8 cellular contexts compared by ENCODE assay signal in the genomic region with DNA sequence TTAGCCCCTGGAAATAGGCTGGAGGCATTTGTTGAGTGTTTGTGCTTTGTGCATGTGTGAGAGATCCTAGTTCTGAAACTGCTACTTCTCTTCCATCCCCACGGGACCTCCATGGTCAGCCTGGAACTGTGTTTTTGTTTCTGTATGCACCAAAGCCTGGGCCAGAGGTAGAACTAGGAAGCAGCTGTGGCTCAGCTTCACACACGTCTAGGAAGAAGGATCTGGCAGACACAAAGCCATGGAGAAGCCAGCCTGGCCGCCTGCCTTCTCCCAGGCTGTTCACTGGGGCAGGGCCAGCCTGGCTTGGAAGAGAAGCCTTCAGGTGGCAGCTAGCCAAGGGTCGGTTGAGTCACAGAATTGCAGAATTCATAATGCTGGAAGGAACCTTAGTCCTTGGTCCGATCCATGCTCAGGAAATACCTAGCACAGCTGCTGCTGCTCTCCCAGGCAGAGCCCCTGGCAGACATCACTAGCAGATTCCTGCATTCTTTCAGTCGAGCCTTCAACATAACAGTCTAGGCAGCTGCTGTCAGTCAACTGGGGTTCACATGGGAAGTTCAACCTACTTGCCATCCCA. TPM values are rescaled to one million over a fixed set of nuclear protein-coding genes. Genes with fewer than 3 reads are reported as not detected.
A peak's percentile ranks its signal among the peaks of the same experiment; 100 is the strongest.
DNase-seq lines count a peak whose midpoint lies in the region; FAIRE-seq and TF ChIP-seq lines count a peak whose summit lies in the region.

No MANE protein-coding gene starts in this region.

- H3K27ac Mint-ChIP-seq in Calu3 (ENCODE audit: unreplicated experiment) (no peak overlapping the region), mesothelial cell of epicardium (peak overlapping the region; percentile 85)

- H3K27me3 Mint-ChIP-seq in Calu3 (ENCODE audit: unreplicated experiment) (no peaks in the 10 kb centered on the region), mesothelial cell of epicardium (ENCODE audit: low read depth) (no peaks in the 10 kb centered on the region)

- CTCF ChIA-PET in Calu3 (lab: Charles Lee), result interaction anchor here (1.0 kb wide), 1 partner anchor 25 kb away, joined by 3 read pairs; no protein-coding TSS in a partner anchor

- peak overlapping the region in 14 of 59 donors; percentile 7 to 74 (median 31) for H3K27ac ChIP-seq in dorsolateral prefrontal cortex

- DNase-seq in Calu3 (peak; percentile 83), NCI-H460 (ENCODE audit: extremely low read depth, low read depth) (peak; percentile 22), dorsolateral prefrontal cortex (peak in 6 of 10 donors; percentile 31 to 82 (median 52)), mesothelial cell of epicardium (ENCODE audit: low spot score in 2 of 2, unreplicated experiment in 2 of 2) (peak in 1 of 2 experiments; percentile 46), urothelium cell line (ENCODE audit: low spot score) (peak; percentile 83), UCSD-AML1 (lab: John Stamatoyannopoulos, UW; ENCODE audit: unreplicated experiment) (no peak)
- DNase-seq in stimulated activated CD4-positive, alpha-beta T cell treated with anti-CD3 and anti-CD28 coated beads, Interleukin-15, amount 100 ng/mL, for 24 hours, result no peak
- no peak for DNase-seq in activated CD4-positive, alpha-beta T cell treated with anti-CD3 and anti-CD28 coated beads, Interleukin-2, amount 50 U/mL, for 48 hours

- H3K36me3 Mint-ChIP-seq in Calu3 (ENCODE audit: insufficient read depth, unreplicated experiment) (peaks cover 19% of the 10 kb centered on the region), mesothelial cell of epicardium (no peaks in the 10 kb centered on the region)

- TF ChIP-seq CTCF in Calu3 (IDR thresholded peaks at IDR 0.05; ENCODE audit: unreplicated experiment), result no peak
- TF ChIP-seq CTCF in dorsolateral prefrontal cortex (IDR thresholded peaks at IDR 0.05 in 54 of 56, conservative IDR thresholded peaks at IDR 0.05 in 2 of 56; ENCODE audit: low read depth in 1 of 56, partially characterized antibody in 56 of 56), result no peak
- no peak for TF ChIP-seq CTCF in mesothelial cell of epicardium (IDR thresholded peaks at IDR 0.05; ENCODE audit: unreplicated experiment)

- H3K4me3 Mint-ChIP-seq in Calu3 (ENCODE audit: low read depth, unreplicated experiment), result no peak overlapping the region
- no peak overlapping the region for H3K4me3 Mint-ChIP-seq in mesothelial cell of epicardium

- H3K4me1 Mint-ChIP-seq in Calu3 (ENCODE audit: low read depth, unreplicated experiment) (peaks cover 33% of the 10 kb centered on the region), mesothelial cell of epicardium (peaks cover 9% of the 10 kb centered on the region)

- no TSS peak for BruUV-seq in Calu3 (replicated peaks; lab: Mats Ljungman, UMichigan)

- FAIRE-seq in urothelium cell line (lab: Jason Lieb, UNC), result no peak

- no peaks in the 10 kb centered on the region for H3K9me3 Mint-ChIP-seq in Calu3 (ENCODE audit: low read depth, unreplicated experiment)
- H3K9me3 Mint-ChIP-seq in mesothelial cell of epicardium, result peaks cover 9% of the 10 kb centered on the region

- peaks cover 0 to 8% (median 0%) of the 10 kb centered on the region in 45 donors for H3K27me3 ChIP-seq in dorsolateral prefrontal cortex

- intact Hi-C loops in Calu3 (cut with micrococcal nuclease; ENCODE audit: unreplicated experiment) (loop anchor here (5.0 kb wide), 1 partner anchor 68 kb away; no protein-coding TSS in a partner anchor), dorsolateral prefrontal cortex (cut with DNase I) (no loop called here)

- no peak overlapping the region for H3K4me3 ChIP-seq in dorsolateral prefrontal cortex

RNA-seq across cellular contexts. Expression of a gene that starts 27.0 kb away (rescaled TPM):
- total RNA-seq in Calu3 (2022) (13.2 and 13.8 TPM in 2 replicates), dorsolateral prefrontal cortex (10 to 100 TPM in 75 of 120 experiments, 1 to 10 TPM in 45; 4.9 to 26.2 (median 11.7) TPM), mesothelial cell of epicardium (16.4 to 19.9 TPM (median 16.8 TPM) in 3 replicates)
- total RNA-seq in NCI-H460 (2014; rRNA removed; shearing (Covaris generic)), result 2.2 and 2.5 TPM in 2 replicates
- 3.2 and 5.6 TPM in 2 replicates for polyA plus RNA-seq in NCI-H460 (2014; cell fraction: nucleus; rRNA removed)

Comparison
In these comparisons a context has a peak if more than half of its experiments do, and no peak if none do; other contexts are left out.
1. DNase-seq: peak in Calu3 (single experiment), NCI-H460 (single experiment), dorsolateral prefrontal cortex (6 of 10) and urothelium cell line (single experiment); none in UCSD-AML1 (single experiment), stimulated activated CD4-positive, alpha-beta T cell treated with anti-CD3 and anti-CD28 coated beads, Interleukin-15, amount 100 ng/mL, for 24 hours (single experiment) and activated CD4-positive, alpha-beta T cell treated with anti-CD3 and anti-CD28 coated beads, Interleukin-2, amount 50 U/mL, for 48 hours (0 of 2).